In the genomic region with DNA sequence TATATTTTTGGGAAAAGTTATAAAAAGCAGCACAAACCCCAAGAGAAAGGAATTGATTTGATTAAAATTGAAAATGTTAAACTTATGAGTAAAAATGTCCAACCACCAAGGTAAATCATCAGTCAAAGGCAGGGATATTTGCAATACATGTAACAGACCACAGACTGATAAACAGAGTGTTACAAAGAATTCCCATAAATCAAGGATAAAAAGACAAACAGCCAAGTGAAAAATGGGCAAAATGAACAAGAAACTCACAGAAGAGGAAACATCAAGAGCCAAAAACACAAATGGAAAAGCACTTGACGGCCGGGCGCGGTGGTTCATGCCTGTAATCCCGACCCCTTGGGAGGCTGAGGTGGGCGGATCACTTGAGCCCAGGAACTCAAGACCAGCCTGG, we compare ENCODE assay signal across 24 cellular contexts.
"Had no signal": no experiment of that assay in that cellular context is flagged by ENCODE, and none has a peak within 500 bp of the region (broad histone marks: within the 10 kb centered on the region; RNA-seq: fewer than 3 reads in every experiment).

No MANE protein-coding gene starts in this region.

- H3K4me3 Mint-ChIP-seq: immature natural killer cell; naive thymus-derived CD4-positive, alpha-beta T cell; natural killer cell treated with Interleukin-12 subunit alpha and Interleukin-12 subunit beta and Interleukin-15 and Interleukin-18, amount 100 ng/mL, for 72 hours; stimulated activated naive B cell treated with anti-CD40 and anti-IgM and Interleukin-4, amounts not matched to agents 10 μg/mL and 1 μg/mL and 100 μg/mL, for 72 hours had no signal

- H3K9me3 Mint-ChIP-seq: naive thymus-derived CD4-positive, alpha-beta T cell; natural killer cell treated with Interleukin-12 subunit alpha and Interleukin-12 subunit beta and Interleukin-15 and Interleukin-18, amount 100 ng/mL, for 72 hours had no signal

- H3K27ac ChIP-seq: left ventricle myocardium inferior, ovary, right atrium auricular region, right lobe of liver, stomach, testis, thyroid gland, transverse colon, upper lobe of left lung, vagina had no signal

- H3K27me3 ChIP-seq: ovary, right atrium auricular region, right lobe of liver, testis, thyroid gland, upper lobe of left lung, vagina had no signal

- DNase-seq: hypothalamus; immature natural killer cell; left ventricle myocardium inferior; midbrain; mucosa of descending colon; naive thymus-derived CD4-positive, alpha-beta T cell; ovary; right lobe of liver; stimulated activated CD4-positive, alpha-beta T cell treated with anti-CD3 and anti-CD28 coated beads, Interleukin-12 subunit alpha, Interleukin-12 subunit beta, amount 100 ng/mL, for 4 hours; stimulated activated CD4-positive, alpha-beta T cell treated with anti-CD3 and anti-CD28 coated beads, Interleukin-15, amount 100 ng/mL, for 24 hours; stimulated activated CD4-positive, alpha-beta T cell treated with anti-CD3 and anti-CD28 coated beads, Interleukin-2, amount 100 ng/mL, for 24 hours; stimulated activated CD4-positive, alpha-beta T cell treated with anti-CD3 and anti-CD28 coated beads, Interleukin-4, amount 100 ng/mL, for 1 hour; stimulated activated naive B cell treated with anti-CD40 and anti-IgM and Interleukin-4, amounts not matched to agents 10 μg/mL and 1 μg/mL and 100 μg/mL, for 72 hours; stimulated activated naive CD8-positive, alpha-beta T cell treated with anti-CD3 and anti-CD28 coated beads, Interleukin-15, Interleukin-2, amounts not matched to agents 100 U/mL and 50 U/mL, for 24 hours; stomach; testis; thyroid gland; transverse colon; upper lobe of left lung had no signal

- H3K36me3 ChIP-seq: left ventricle myocardium inferior, ovary, right atrium auricular region, right lobe of liver, stomach, thyroid gland, transverse colon, upper lobe of left lung, vagina had no signal

- H3K4me1 Mint-ChIP-seq: immature natural killer cell; stimulated activated naive B cell treated with anti-CD40 and anti-IgM and Interleukin-4, amounts not matched to agents 10 μg/mL and 1 μg/mL and 100 μg/mL, for 72 hours had no signal

- H3K9me3 ChIP-seq: left ventricle myocardium inferior, mucosa of descending colon, right atrium auricular region, right lobe of liver, stomach, testis, thyroid gland, transverse colon, upper lobe of left lung, vagina had no signal

- H3K36me3 Mint-ChIP-seq: immature natural killer cell; naive thymus-derived CD4-positive, alpha-beta T cell; natural killer cell treated with Interleukin-12 subunit alpha and Interleukin-12 subunit beta and Interleukin-15 and Interleukin-18, amount 100 ng/mL, for 72 hours; stimulated activated naive B cell treated with anti-CD40 and anti-IgM and Interleukin-4, amounts not matched to agents 10 μg/mL and 1 μg/mL and 100 μg/mL, for 72 hours had no signal

- H3K4me3 ChIP-seq: left ventricle myocardium inferior, lung, mucosa of descending colon, ovary, right atrium auricular region, right lobe of liver, stomach, testis, thyroid gland, transverse colon, upper lobe of left lung, vagina had no signal

- H3K4me1 ChIP-seq: right lobe of liver, stomach, testis, thyroid gland, upper lobe of left lung, vagina had no signal

- H3K27ac Mint-ChIP-seq: naive thymus-derived CD4-positive, alpha-beta T cell; natural killer cell treated with Interleukin-12 subunit alpha and Interleukin-12 subunit beta and Interleukin-15 and Interleukin-18, amount 100 ng/mL, for 72 hours; progenitor cell of endocrine pancreas; stimulated activated naive B cell treated with anti-CD40 and anti-IgM and Interleukin-4, amounts not matched to agents 10 μg/mL and 1 μg/mL and 100 μg/mL, for 72 hours had no signal
